In the genomic region with DNA sequence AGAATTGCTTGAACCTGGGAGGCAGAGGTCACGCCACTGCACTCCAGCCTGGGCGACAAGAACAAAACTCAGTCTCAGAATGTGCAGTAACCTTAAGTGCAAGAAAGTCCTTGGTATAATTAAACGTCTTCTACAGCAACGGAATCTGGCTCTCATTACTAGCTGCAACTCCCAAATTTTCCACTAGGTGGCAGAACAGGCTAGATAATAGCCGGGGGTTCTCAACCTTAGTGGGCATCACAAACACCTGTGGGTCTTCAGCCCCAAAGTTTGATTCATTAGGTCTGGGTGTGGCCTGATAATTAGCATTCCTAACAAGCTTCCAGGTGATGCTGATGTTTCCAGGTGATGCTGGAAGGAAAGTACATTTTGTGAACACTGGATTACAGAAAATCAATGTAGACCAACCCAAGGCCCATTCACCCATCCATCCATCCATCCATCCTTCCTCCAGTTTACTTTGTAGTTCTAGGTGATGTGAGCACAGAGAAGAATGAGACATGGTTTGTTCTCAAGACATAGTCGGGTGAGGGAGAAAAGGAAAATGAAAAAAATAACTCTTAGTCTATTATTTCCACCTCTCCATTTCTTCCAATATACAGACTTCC, we compare ENCODE assay signal across 8 cellular contexts. TPM values are rescaled to one million over a fixed set of nuclear protein-coding genes. Genes with fewer than 3 reads are reported as not detected.
DNase-seq lines count a peak whose midpoint lies in the region; ATAC-seq and FAIRE-seq lines count a peak whose summit lies in the region.

No MANE protein-coding gene starts in this region.

- H3K27ac Mint-ChIP-seq in activated CD8-positive, alpha-beta memory T cell treated with anti-CD3 and anti-CD28 coated beads, Interleukin-2, amount 10 ng/mL, durations not matched to agents 7 days and 5 days: no peak overlapping the region
- peak overlapping the region in 2 of 6 donors; percentile 65 to 85 for H3K27ac Mint-ChIP-seq in naive B cell

- peak; percentile 20 for DNase-seq in NCI-H82 treated with DMSO at 0.1 percent for 48 hours (lab: John Stamatoyannopoulos, UW; ENCODE audit: unreplicated experiment)
- DNase-seq in activated CD8-positive, alpha-beta memory T cell treated with anti-CD3 and anti-CD28 coated beads, Interleukin-2, amount 10 ng/mL, durations not matched to agents 7 days and 5 days: peak; percentile 76
- peak; percentile 76 for DNase-seq in epidermal melanocyte (ENCODE audit: insufficient read length, low spot score)
- peak; percentile 58 for DNase-seq in naive B cell
- peak; percentile 33 for DNase-seq in stimulated activated naive CD4-positive, alpha-beta T cell treated with Interleukin-2 at 50 U/mL for 16 hours (lab: John Stamatoyannopoulos, UW)

- H3K36me3 Mint-ChIP-seq in activated CD8-positive, alpha-beta memory T cell treated with anti-CD3 and anti-CD28 coated beads, Interleukin-2, amount 10 ng/mL, durations not matched to agents 7 days and 5 days: peaks cover 5% of the 10 kb centered on the region
- H3K36me3 Mint-ChIP-seq in naive B cell: peaks cover 0 to 3% of the 10 kb centered on the region in 2 donors

- H3K4me1 Mint-ChIP-seq in activated CD8-positive, alpha-beta memory T cell treated with anti-CD3 and anti-CD28 coated beads, Interleukin-2, amount 10 ng/mL, durations not matched to agents 7 days and 5 days: peaks cover 6% of the 10 kb centered on the region
- peaks cover 19 to 24% (median 22%) of the 10 kb centered on the region in 3 donors for H3K4me1 Mint-ChIP-seq in naive B cell

- H3K9me3 Mint-ChIP-seq in activated CD8-positive, alpha-beta memory T cell treated with anti-CD3 and anti-CD28 coated beads, Interleukin-2, amount 10 ng/mL, durations not matched to agents 7 days and 5 days (ENCODE audit: low read depth): no peaks in the 10 kb centered on the region
- no peaks in the 10 kb centered on the region for H3K9me3 Mint-ChIP-seq in naive B cell

- H3K4me3 Mint-ChIP-seq in activated CD8-positive, alpha-beta memory T cell treated with anti-CD3 and anti-CD28 coated beads, Interleukin-2, amount 10 ng/mL, durations not matched to agents 7 days and 5 days: no peak overlapping the region
- H3K4me3 Mint-ChIP-seq in naive B cell: no peak overlapping the region

- peak; percentile 40 for FAIRE-seq in G401.6 (lab: Jason Lieb, UNC)

- ATAC-seq in HG02798 (IDR thresholded peaks at IDR 0.05; ENCODE audit: poor library complexity, unreplicated experiment) (peak; percentile 52), naive B cell (ENCODE audit: low read depth in 2 of 2) (peak; percentile 37 to 68), HG02610 (IDR thresholded peaks at IDR 0.05; ENCODE audit: unreplicated experiment) (no peak)
- peak; percentile 65 for ATAC-seq in activated CD8-positive, alpha-beta memory T cell treated with anti-CD3 and anti-CD28 coated beads, Interleukin-2, amount 10 ng/mL, durations not matched to agents 7 days and 5 days

- CTCF ChIA-PET in activated CD8-positive, alpha-beta memory T cell treated with anti-CD3 and anti-CD28 coated beads, Interleukin-2, amount 10 ng/mL, durations not matched to agents 7 days and 5 days (lab: Charles Lee): interaction anchor here (0.6 to 3.0 kb wide), 50 partner anchors 10 to 630 kb away, joined by 3 to 24 read pairs (median 4); partner anchors contain the start of genes C5, FBXW2, MEGF9 and PSMD5

- H3K27me3 Mint-ChIP-seq in activated CD8-positive, alpha-beta memory T cell treated with anti-CD3 and anti-CD28 coated beads, Interleukin-2, amount 10 ng/mL, durations not matched to agents 7 days and 5 days: no peaks in the 10 kb centered on the region
- H3K27me3 Mint-ChIP-seq in naive B cell: no peaks in the 10 kb centered on the region

RNA-seq across cellular contexts. Expression of gene FBXW2, which starts 37.3 kb away (rescaled TPM):
- total RNA-seq in activated CD8-positive, alpha-beta memory T cell treated with anti-CD3 and anti-CD28 coated beads, Interleukin-2, amount 10 ng/mL, durations not matched to agents 7 days and 5 days: 10 to 100 TPM; 82.2 to 88.3 TPM
- 10 to 100 TPM; 23.2 to 32.3 (median 31.6) TPM for polyA plus RNA-seq in naive B cell (ENCODE audit: low read depth in 6 of 6)

RNA-seq across cellular contexts. Expression of gene MEGF9, which starts 41.7 kb away (rescaled TPM):
- 1 to 10 TPM; 6.4 to 6.7 TPM for total RNA-seq in activated CD8-positive, alpha-beta memory T cell treated with anti-CD3 and anti-CD28 coated beads, Interleukin-2, amount 10 ng/mL, durations not matched to agents 7 days and 5 days
- 1 to 10 TPM; 4.4 to 5.6 (median 5.0) TPM for polyA plus RNA-seq in naive B cell (ENCODE audit: low read depth in 6 of 6)

Comparison
In these comparisons a context has a peak if more than half of its experiments do, and no peak if none do; other contexts are left out.
1. DNase-seq: peak in every context shown above with its lines; median percentile 76 in activated CD8-positive, alpha-beta memory T cell treated with anti-CD3 and anti-CD28 coated beads, Interleukin-2, amount 10 ng/mL, durations not matched to agents 7 days and 5 days; 76 in epidermal melanocyte; 58 in naive B cell; 33 in stimulated activated naive CD4-positive, alpha-beta T cell treated with Interleukin-2 at 50 U/mL for 16 hours; 20 in NCI-H82 treated with DMSO at 0.1 percent for 48 hours.